8 cellular contexts compared by ENCODE assay signal in the genomic region with DNA sequence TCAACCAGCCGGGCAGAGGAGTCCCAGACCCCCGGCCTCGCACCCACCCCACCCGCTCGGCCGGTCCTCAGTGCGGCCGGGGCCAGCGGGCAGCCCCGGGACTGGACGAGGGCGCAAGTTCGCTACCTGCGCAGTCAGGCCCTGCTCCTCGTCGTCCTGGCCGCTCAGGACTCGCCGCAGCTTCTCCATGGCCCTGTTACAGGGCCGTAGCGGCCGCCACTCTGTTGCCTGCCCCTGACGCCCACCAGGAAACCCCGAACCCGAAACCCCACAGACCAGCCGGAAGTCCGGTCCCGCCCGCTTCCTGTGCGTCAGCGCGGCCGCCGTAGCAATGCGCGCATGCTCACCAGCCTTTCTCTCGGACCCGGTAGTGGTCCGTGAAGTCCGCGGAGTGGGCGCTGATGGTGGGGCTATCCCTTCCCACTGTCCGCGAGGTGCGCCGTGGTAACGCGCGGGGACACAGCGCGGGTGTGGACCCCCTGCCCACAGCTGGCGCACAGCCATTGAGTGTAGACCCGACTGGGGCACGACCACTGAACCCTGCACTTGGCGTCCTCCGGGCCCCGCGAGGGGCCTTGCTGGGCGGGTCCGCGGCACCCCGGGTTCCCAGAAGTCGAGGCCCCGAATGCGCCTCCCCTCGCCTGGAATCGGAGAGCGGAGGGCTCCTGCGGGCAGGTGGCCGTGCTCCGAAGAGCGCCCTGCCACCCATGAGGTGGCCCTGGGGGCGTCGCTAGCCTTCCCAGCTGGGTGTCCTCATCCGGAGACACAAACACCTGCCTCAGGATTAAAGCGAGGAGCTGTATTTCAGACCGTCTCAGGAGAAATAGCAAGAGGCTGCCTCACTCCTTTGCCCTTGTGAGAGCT. TPM values are rescaled to one million over a fixed set of nuclear protein-coding genes. Genes with fewer than 3 reads are reported as not detected.
DNase-seq lines count a peak whose midpoint lies in the region; ATAC-seq and TF ChIP-seq lines count a peak whose summit lies in the region.

A gene (minus strand): TSS at position 253 of the 864 bp plus-strand sequence. CDS start 64 bp downstream, at position 189.

- no peaks in the 10 kb centered on the region; a peak in 1 of 5 replicates for H3K9me3 Mint-ChIP-seq in H9
- H3K9me3 Mint-ChIP-seq in activated naive CD4-positive, alpha-beta T cell treated with anti-CD3 and anti-CD28 coated beads, Interleukin-2, amount 50 U/mL, for 72 hours = no peaks in the 10 kb centered on the region

- peak within 1 kb of the TSS; percentile 28; the same call in 1 of the 2 replicates for H3K4ac ChIP-seq in H9 (ENCODE audit: low read depth, low read length)

- H2BK20ac ChIP-seq in H9 (ENCODE audit: low read depth, low read length, poor library complexity, severe bottlenecking) = no peak within 1 kb of the TSS

- TF ChIP-seq EP300 in ovary (IDR thresholded peaks at IDR 0.05) = no peak

- no peak within 1 kb of the TSS for H2BK12ac ChIP-seq in H9 (ENCODE audit: insufficient read length, low read depth, low read length)

- peak; percentile 24 for DNase-seq in GM04503 (ENCODE audit: low read depth)
- DNase-seq in H9 = peak; percentile 84
- DNase-seq in M059J (ENCODE audit: low read depth) = peak; percentile 81
- DNase-seq in SKM-1 (lab: John Stamatoyannopoulos, UW; ENCODE audit: unreplicated experiment) = peak; percentile 78
- DNase-seq in activated naive CD4-positive, alpha-beta T cell treated with anti-CD3 and anti-CD28 coated beads, Interleukin-2, amount 50 U/mL, for 72 hours (ENCODE audit: low spot score in 2 of 2) = peak; percentile 70 to 88
- DNase-seq in head of caudate nucleus = peak; percentile 61 to 93 (median 85)
- DNase-seq in ovary = peak; percentile 79 to 91 (median 85)

- H3K4me3 Mint-ChIP-seq in H9 = peak within 1 kb of the TSS; percentile 88 to 95

- peak within 1 kb of the TSS; percentile 14 for H4K8ac ChIP-seq in H9 (replicated peaks; ENCODE audit: insufficient read length, low read depth, low read length)

- H2BK15ac ChIP-seq in H9 (ENCODE audit: low read depth, low read length) = 0 out of 2 replicates have a peak within 1 kb of the TSS, but pooled peaks have one; percentile 98

- WGBS in H9 (ENCODE audit: extremely low coverage, insufficient read length, low lambda C conversion rate) = no CpG with 5 or more reads among the region's 77 CpGs
- 0 to 1% (median 0%) methylated on average over 56 to 77 of the region's 77 CpGs for WGBS in ovary, 3 donors
- WGBS in thymus = under 1% methylated on average over 77 of the region's 77 CpGs

- H3K79me1 ChIP-seq in H9 (ENCODE audit: insufficient read depth, low read depth, low read length, poor library complexity, severe bottlenecking) = peaks cover 19% of the 10 kb centered on the region

- peak within 1 kb of the TSS; percentile 33 to 97 (median 88); a peak in 6 of 7 replicates for H3K27ac Mint-ChIP-seq in H9
- peak within 1 kb of the TSS; percentile 86 to 93 for H3K27ac Mint-ChIP-seq in activated naive CD4-positive, alpha-beta T cell treated with anti-CD3 and anti-CD28 coated beads, Interleukin-2, amount 50 U/mL, for 72 hours

- no peak within 1 kb of the TSS for H4K5ac ChIP-seq in H9 (ENCODE audit: insufficient read length, low read depth, low read length)

- no peak within 1 kb of the TSS for H3K56ac ChIP-seq in H9 (ENCODE audit: insufficient read length, low read depth, low read length)

- H3K4me1 ChIP-seq in H9 (ENCODE audit: insufficient read depth, low read length) (peaks cover 5% of the 10 kb centered on the region; the same call in 1 of the 2 replicates), ovary (ENCODE audit: insufficient read depth) (peaks cover 5% of the 10 kb centered on the region), thymus (ENCODE audit: control insufficient read depth, insufficient read depth, low read length) (peaks cover 14% of the 10 kb centered on the region)

- no peak within 1 kb of the TSS for H2AFZ ChIP-seq in H9 (ENCODE audit: low read length)

- H3K9me3 ChIP-seq in H9 (ENCODE audit: control insufficient read depth, low read depth, low read length) (no peaks in the 10 kb centered on the region), ovary (no peaks in the 10 kb centered on the region), thymus (ENCODE audit: control insufficient read depth) (no peaks in the 10 kb centered on the region)

- H2BK120ac ChIP-seq in H9 (ENCODE audit: low read depth, low read length, poor library complexity, severe bottlenecking) = no peak within 1 kb of the TSS

- no peak within 1 kb of the TSS for H3K23ac ChIP-seq in H9 (ENCODE audit: insufficient read length, low read depth, low read length)

- peaks cover 38% of the 10 kb centered on the region for H3K79me2 ChIP-seq in H9 (ENCODE audit: insufficient read depth, low read length)

- H3K36me3 ChIP-seq in ovary = no peaks in the 10 kb centered on the region
- H3K36me3 ChIP-seq in thymus (ENCODE audit: control insufficient read depth, insufficient read depth) = peaks cover 6% of the 10 kb centered on the region

- peaks cover 2 to 9% (median 6%) of the 10 kb centered on the region in 3 experiments for H3K36me3 Mint-ChIP-seq in H9 (ENCODE audit: insufficient read depth in 1 of 3, low read depth in 3 of 3)
- H3K36me3 Mint-ChIP-seq in activated naive CD4-positive, alpha-beta T cell treated with anti-CD3 and anti-CD28 coated beads, Interleukin-2, amount 50 U/mL, for 72 hours = peaks cover 7 to 11% of the 10 kb centered on the region in 2 donors

- H3K18ac ChIP-seq in H9 (ENCODE audit: insufficient read length, low read depth, low read length) = peak within 1 kb of the TSS; percentile 95

- peaks cover 8% of the 10 kb centered on the region for H3K23me2 ChIP-seq in H9 (ENCODE audit: insufficient read length, low read depth, low read length, poor library complexity, severe bottlenecking)

- H3K4me3 ChIP-seq in ovary (peak within 1 kb of the TSS; percentile 95), thymus (ENCODE audit: low read length) (peak within 1 kb of the TSS; percentile 91)

- no peak within 1 kb of the TSS for H2AK5ac ChIP-seq in H9 (ENCODE audit: insufficient read length, low read length)

- peaks cover 10 to 16% of the 10 kb centered on the region in 2 experiments for H3K4me1 Mint-ChIP-seq in H9

- ATAC-seq in activated naive CD4-positive, alpha-beta T cell treated with anti-CD3 and anti-CD28 coated beads, Interleukin-2, amount 50 U/mL, for 72 hours = peak; percentile 87 to 90

- TF ChIP-seq CTCF in H9 (conservative IDR thresholded peaks at IDR 0.05) (no peak), ovary (IDR thresholded peaks at IDR 0.05) (no peak)

- H3T11ph ChIP-seq in H9 (ENCODE audit: low read length) = no peak within 1 kb of the TSS

- H4K20me1 ChIP-seq in H9 (ENCODE audit: control insufficient read depth, insufficient read depth, insufficient read length) = no peaks in the 10 kb centered on the region

- TF ChIP-seq POLR2A in ovary (IDR thresholded peaks at IDR 0.05) = peak; percentile 76

- H3K27ac ChIP-seq in H9 (ENCODE audit: insufficient read length, low read depth, low read length) = no peak within 1 kb of the TSS
- peak within 1 kb of the TSS; percentile 38 to 62 for H3K27ac ChIP-seq in ovary
- H3K27ac ChIP-seq in thymus (ENCODE audit: low read depth) = peak within 1 kb of the TSS; percentile 90

- peaks cover 1% of the 10 kb centered on the region; the same call in 1 of the 2 replicates for H3K27me3 Mint-ChIP-seq in H9 (ENCODE audit: low read depth)

- peak within 1 kb of the TSS; percentile 97 for H3K9ac ChIP-seq in H9 (ENCODE audit: extremely low read depth, insufficient read length, low read length)

- H4K91ac ChIP-seq in H9 (ENCODE audit: insufficient read length, low read depth, low read length) = no peak within 1 kb of the TSS

- intact Hi-C loops in head of caudate nucleus (cut with DNase I) (loop anchor here (5.0 kb wide), 1 partner anchor 40 kb away; a partner anchor contains a TSS), ovary (cut with DNase I) (loop anchor here in 1 of 4 donors (5.0 kb wide), 1 partner anchor 40 kb away; a partner anchor contains a TSS)

- H3K14ac ChIP-seq in H9 (ENCODE audit: insufficient read depth, low read length) = peak within 1 kb of the TSS; percentile 97

- peak within 1 kb of the TSS; percentile 97 for H3K4me2 ChIP-seq in H9 (ENCODE audit: insufficient read depth, insufficient read length, low read length)

- H3K27me3 ChIP-seq in H9 (ENCODE audit: insufficient read depth, low read length) (no peaks in the 10 kb centered on the region), ovary (no peaks in the 10 kb centered on the region), thymus (ENCODE audit: control insufficient read depth, insufficient read depth) (no peaks in the 10 kb centered on the region)

- no peak within 1 kb of the TSS for H2BK5ac ChIP-seq in H9 (ENCODE audit: insufficient read length, low read length)

RNA-seq across cellular contexts. Expression of the gene that starts here (rescaled TPM):
- total RNA-seq in H9 (2021) (39.1 and 40.2 TPM in 2 replicates), ovary (10 to 100 TPM; 25.9 to 50.3 (median 34.1) TPM)
- total RNA-seq in M059J (2014; rRNA removed; shearing (Covaris generic)) = 73.6 and 79.6 TPM in 2 replicates
- total RNA-seq in activated naive CD4-positive, alpha-beta T cell treated with anti-CD3 and anti-CD28 coated beads, Interleukin-2, amount 50 U/mL, for 72 hours = 10 to 100 TPM; 30.8 to 48.4 TPM
- polyA plus RNA-seq in ovary (10 to 100 TPM; 43.3 to 46.1 TPM), thymus (106 TPM)

Comparison
In these comparisons a context has a peak if more than half of its experiments do, and no peak if none do; other contexts are left out.
1. DNase-seq: peak in every context shown above with its lines; median percentile 85 in head of caudate nucleus; 85 in ovary; 84 in H9; 81 in M059J; 79 in activated naive CD4-positive, alpha-beta T cell treated with anti-CD3 and anti-CD28 coated beads, Interleukin-2, amount 50 U/mL, for 72 hours; 78 in SKM-1; 24 in GM04503.